Comparison of ENCODE assay signal across 1 cellular context in the genomic region with DNA sequence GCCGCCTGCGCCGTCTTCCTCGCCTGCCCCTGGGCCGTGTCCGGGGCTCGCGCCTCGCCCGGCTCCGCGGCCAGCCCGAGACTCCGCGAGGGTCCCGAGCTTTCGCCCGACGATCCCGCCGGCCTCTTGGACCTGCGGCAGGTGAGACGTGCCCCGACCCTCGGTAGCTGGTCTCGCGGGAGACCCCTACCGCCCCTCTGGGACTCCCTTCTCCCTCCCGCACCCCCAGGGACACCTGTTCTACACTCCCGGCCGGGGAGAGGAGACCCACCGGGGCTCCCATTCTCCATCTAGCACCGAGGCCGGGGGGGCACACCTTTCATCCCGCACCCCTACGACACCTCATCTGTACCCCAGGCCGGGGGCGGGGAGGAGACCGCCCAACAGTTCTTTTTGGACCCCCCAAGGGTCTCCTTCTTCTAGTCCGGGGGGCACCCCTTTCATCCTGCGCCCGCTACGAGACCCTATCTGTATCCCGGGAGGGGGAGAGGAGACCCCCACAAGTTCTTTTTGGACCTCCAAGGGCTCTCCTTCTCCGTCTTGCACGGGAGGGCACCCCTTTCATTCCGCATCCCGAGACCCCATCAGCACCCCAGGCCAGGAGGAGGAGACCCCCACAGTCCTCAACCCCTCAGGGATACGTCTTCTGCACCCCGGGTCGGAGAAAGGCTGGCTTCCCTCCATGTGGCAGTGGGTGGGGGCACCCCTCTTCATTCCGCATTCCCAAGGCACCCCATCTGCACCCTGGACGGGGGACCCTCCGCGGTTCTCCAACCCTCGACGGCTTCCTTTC.
TF ChIP-seq lines count a peak whose summit lies in the region.

No MANE protein-coding gene starts in this region.

TF ChIP-seq in IMR-90, 13 proteins besides CTCF, POLR2A, EP300 and RAD21:
- no peak for TF ChIP-seq FOS (IDR thresholded peaks at IDR 0.05; ENCODE audit: low read depth, low read length)
- no peak for TF ChIP-seq RCOR1 (IDR thresholded peaks at IDR 0.05; ENCODE audit: insufficient replicate concordance, low read length)
- TF ChIP-seq CHD1 (IDR thresholded peaks at IDR 0.05; ENCODE audit: low read depth, low read length): no peak
- no peak for TF ChIP-seq BHLHE40 (IDR thresholded peaks at IDR 0.05; ENCODE audit: low read depth, low read length)
- TF ChIP-seq MXI1 (IDR thresholded peaks at IDR 0.05; ENCODE audit: borderline replicate concordance, low read depth, low read length): no peak
- TF ChIP-seq NFE2L2 (IDR thresholded peaks at IDR 0.05; ENCODE audit: low read depth, low read length): no peak
- TF ChIP-seq SMC3 (IDR thresholded peaks at IDR 0.05; ENCODE audit: low read depth, low read length): no peak
- TF ChIP-seq MAFK (IDR thresholded peaks at IDR 0.05; ENCODE audit: low read depth, low read length): no peak
- no peak for TF ChIP-seq MAZ (IDR thresholded peaks at IDR 0.05; ENCODE audit: borderline replicate concordance, low read depth, low read length)
- TF ChIP-seq RFX5 (IDR thresholded peaks at IDR 0.05; ENCODE audit: low read depth, low read length): no peak
- no peak for TF ChIP-seq CEBPB (IDR thresholded peaks at IDR 0.05; ENCODE audit: low read depth, low read length)
- TF ChIP-seq, protein P1, sequence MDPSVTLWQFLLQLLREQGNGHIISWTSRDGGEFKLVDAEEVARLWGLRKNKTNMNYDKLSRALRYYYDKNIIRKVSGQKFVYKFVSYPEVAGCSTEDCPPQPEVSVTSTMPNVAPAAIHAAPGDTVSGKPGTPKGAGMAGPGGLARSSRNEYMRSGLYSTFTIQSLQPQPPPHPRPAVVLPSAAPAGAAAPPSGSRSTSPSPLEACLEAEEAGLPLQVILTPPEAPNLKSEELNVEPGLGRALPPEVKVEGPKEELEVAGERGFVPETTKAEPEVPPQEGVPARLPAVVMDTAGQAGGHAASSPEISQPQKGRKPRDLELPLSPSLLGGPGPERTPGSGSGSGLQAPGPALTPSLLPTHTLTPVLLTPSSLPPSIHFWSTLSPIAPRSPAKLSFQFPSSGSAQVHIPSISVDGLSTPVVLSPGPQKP (IDR thresholded peaks at IDR 0.05; ENCODE audit: borderline replicate concordance, low read depth, low read length): no peak
- TF ChIP-seq, protein P2, sequence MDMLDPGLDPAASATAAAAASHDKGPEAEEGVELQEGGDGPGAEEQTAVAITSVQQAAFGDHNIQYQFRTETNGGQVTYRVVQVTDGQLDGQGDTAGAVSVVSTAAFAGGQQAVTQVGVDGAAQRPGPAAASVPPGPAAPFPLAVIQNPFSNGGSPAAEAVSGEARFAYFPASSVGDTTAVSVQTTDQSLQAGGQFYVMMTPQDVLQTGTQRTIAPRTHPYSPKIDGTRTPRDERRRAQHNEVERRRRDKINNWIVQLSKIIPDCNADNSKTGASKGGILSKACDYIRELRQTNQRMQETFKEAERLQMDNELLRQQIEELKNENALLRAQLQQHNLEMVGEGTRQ (IDR thresholded peaks at IDR 0.05; ENCODE audit: low read depth, low read length): no peak
